15 cellular contexts compared by ENCODE assay signal in the genomic region with DNA sequence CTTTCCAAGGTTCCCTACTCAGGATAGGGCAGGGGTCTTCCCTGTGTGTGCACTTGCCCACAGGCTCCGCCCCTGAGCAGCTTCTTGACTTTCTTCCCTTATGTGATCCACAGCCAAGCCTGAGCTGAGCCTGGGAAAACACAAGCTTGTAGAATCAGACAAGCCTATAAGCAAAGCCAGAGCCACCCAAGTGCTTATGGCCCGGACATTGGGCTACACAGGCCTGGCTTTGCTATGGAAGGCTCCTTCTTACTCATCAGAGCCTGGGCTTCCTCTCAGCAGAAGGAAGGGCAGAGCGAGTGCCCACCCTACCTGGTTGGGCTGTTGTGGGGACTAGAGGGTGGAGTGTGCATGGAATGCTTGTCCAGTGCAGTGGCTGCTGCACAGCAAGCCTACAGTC. TPM values are rescaled to one million over a fixed set of nuclear protein-coding genes. Genes with fewer than 3 reads are reported as not detected.
DNase-seq lines count a peak whose midpoint lies in the region; ATAC-seq lines count a peak whose summit lies in the region.
"Had no signal": no experiment of that assay in that cellular context is flagged by ENCODE, and none has a peak within 500 bp of the region (broad histone marks: within the 10 kb centered on the region; RNA-seq: fewer than 3 reads in every experiment).

No MANE protein-coding gene starts in this region.

- DNase-seq in activated naive CD4-positive, alpha-beta T cell treated with anti-CD3 and anti-CD28 coated beads, Interleukin-2, amount 50 U/mL, for 16 hours = no peak
- DNase-seq in SK-N-DZ (ENCODE audit: low spot score) = peak; percentile 29
- DNase-seq in immature natural killer cell = no peak
- DNase-seq in COR-L47 (lab: John Stamatoyannopoulos, UW) = no peak
- no peak for DNase-seq in stimulated activated CD4-positive, alpha-beta T cell treated with anti-CD3 and anti-CD28 coated beads, Interleukin-4, amount 100 ng/mL, for 1 hour
- DNase-seq in NCI-H1694 (lab: John Stamatoyannopoulos, UW) = no peak
- DNase-seq: activated CD4-positive, alpha-beta T cell treated with anti-CD3 and anti-CD28 coated beads for 4 hours; foreskin fibroblast; Karpas-422; NCI-H146; NCI-H524 treated with DMSO at 0.1 percent for 48 hours; Peyer's patch had no signal

- peak overlapping the region; percentile 51 for H3K4me3 Mint-ChIP-seq in activated naive CD4-positive, alpha-beta T cell treated with anti-CD3 and anti-CD28 coated beads, Interleukin-2, amount 50 U/mL, for 24 hours
- peak overlapping the region; percentile 33 to 77 (median 68) for H3K4me3 Mint-ChIP-seq in immature natural killer cell
- H3K4me3 Mint-ChIP-seq in stimulated activated memory B cell treated with anti-CD40 and anti-IgM and Interleukin-4, amounts not matched to agents 10 μg/mL and 1 μg/mL and 100 μg/mL, for 72 hours = peak overlapping the region; percentile 51

- peaks cover 19% of the 10 kb centered on the region for H3K4me1 Mint-ChIP-seq in activated naive CD4-positive, alpha-beta T cell treated with anti-CD3 and anti-CD28 coated beads, Interleukin-2, amount 50 U/mL, for 24 hours
- peaks cover 27 to 33% of the 10 kb centered on the region in 2 donors for H3K4me1 Mint-ChIP-seq in immature natural killer cell
- peaks cover 44% of the 10 kb centered on the region for H3K4me1 Mint-ChIP-seq in stimulated activated memory B cell treated with anti-CD40 and anti-IgM and Interleukin-4, amounts not matched to agents 10 μg/mL and 1 μg/mL and 100 μg/mL, for 72 hours

- no peak for ATAC-seq in stimulated activated memory B cell treated with anti-CD40 and anti-IgM and Interleukin-4, amounts not matched to agents 10 μg/mL and 1 μg/mL and 100 μg/mL, for 72 hours
- ATAC-seq: HCT116 had no signal

- H3K36me3 Mint-ChIP-seq in activated naive CD4-positive, alpha-beta T cell treated with anti-CD3 and anti-CD28 coated beads, Interleukin-2, amount 50 U/mL, for 24 hours = no peaks in the 10 kb centered on the region
- no peaks in the 10 kb centered on the region for H3K36me3 Mint-ChIP-seq in immature natural killer cell
- H3K36me3 Mint-ChIP-seq in stimulated activated memory B cell treated with anti-CD40 and anti-IgM and Interleukin-4, amounts not matched to agents 10 μg/mL and 1 μg/mL and 100 μg/mL, for 72 hours = no peaks in the 10 kb centered on the region

- H3K27me3 Mint-ChIP-seq in activated naive CD4-positive, alpha-beta T cell treated with anti-CD3 and anti-CD28 coated beads, Interleukin-2, amount 50 U/mL, for 24 hours = no peaks in the 10 kb centered on the region
- peaks cover 0 to 6% (median 2%) of the 10 kb centered on the region in 3 donors for H3K27me3 Mint-ChIP-seq in immature natural killer cell (ENCODE audit: low read depth in 3 of 3)
- no peaks in the 10 kb centered on the region for H3K27me3 Mint-ChIP-seq in stimulated activated memory B cell treated with anti-CD40 and anti-IgM and Interleukin-4, amounts not matched to agents 10 μg/mL and 1 μg/mL and 100 μg/mL, for 72 hours

- no peaks in the 10 kb centered on the region for H3K9me3 Mint-ChIP-seq in activated naive CD4-positive, alpha-beta T cell treated with anti-CD3 and anti-CD28 coated beads, Interleukin-2, amount 50 U/mL, for 24 hours
- H3K9me3 Mint-ChIP-seq in immature natural killer cell = no peaks in the 10 kb centered on the region
- H3K9me3 Mint-ChIP-seq in stimulated activated memory B cell treated with anti-CD40 and anti-IgM and Interleukin-4, amounts not matched to agents 10 μg/mL and 1 μg/mL and 100 μg/mL, for 72 hours = no peaks in the 10 kb centered on the region

- peak overlapping the region; percentile 73 for H3K27ac Mint-ChIP-seq in activated naive CD4-positive, alpha-beta T cell treated with anti-CD3 and anti-CD28 coated beads, Interleukin-2, amount 50 U/mL, for 24 hours
- H3K27ac Mint-ChIP-seq in immature natural killer cell = peak overlapping the region in 2 of 6 donors; percentile 0 to 36
- H3K27ac Mint-ChIP-seq in stimulated activated memory B cell treated with anti-CD40 and anti-IgM and Interleukin-4, amounts not matched to agents 10 μg/mL and 1 μg/mL and 100 μg/mL, for 72 hours = no peak overlapping the region

RNA-seq across cellular contexts. Expression of a gene that starts 1.3 kb away (rescaled TPM):
- polyA plus RNA-seq in SK-N-DZ (2014; cell fraction: cytosol; rRNA removed) = 19.7 and 22.6 TPM in 2 replicates
- 59.4 and 67.8 TPM in 2 replicates for polyA plus RNA-seq in SK-N-DZ (2014; cell fraction: nucleus; rRNA removed)
- 10 to 100 TPM; 35.1 to 43.7 (median 40.2) TPM for polyA plus RNA-seq in immature natural killer cell

RNA-seq across cellular contexts. Expression of a gene that starts 35.5 kb away (rescaled TPM):
- polyA plus RNA-seq in SK-N-DZ (2014; cell fraction: cytosol; rRNA removed) = 13.8 and 27.4 TPM in 2 replicates
- 99.4 and 107 TPM in 2 replicates for polyA plus RNA-seq in SK-N-DZ (2014; cell fraction: nucleus; rRNA removed)
- 10 to 100 TPM; 12.6 to 71.0 (median 22.7) TPM for polyA plus RNA-seq in immature natural killer cell
